ENCODE assay signal across 13 cellular contexts in genomic region chr14:56195219-56195618, GRCh38.
DNase-seq lines count a peak whose midpoint lies in the region; ATAC-seq and TF ChIP-seq lines count a peak whose summit lies in the region.
"Had no signal": no experiment of that assay in that cellular context is flagged by ENCODE, and none has a peak within 500 bp of the region (broad histone marks: within the 10 kb centered on the region; RNA-seq: fewer than 3 reads in every experiment).

No MANE protein-coding gene starts in this region.

- no peaks in the 10 kb centered on the region for H3K27me3 Mint-ChIP-seq in brain

- peak overlapping the region; percentile 16; the same call in 1 of the 2 replicates for H3K27ac ChIP-seq in DOHH2 (ENCODE audit: low read depth, low read length)
- peak overlapping the region; percentile 98 for H3K27ac ChIP-seq in KMS-11
- H3K27ac ChIP-seq in neutrophil, result peak overlapping the region; percentile 46
- H3K27ac ChIP-seq: prostate gland had no signal

- H3K4me3 Mint-ChIP-seq in brain, result no peak overlapping the region

- no peaks in the 10 kb centered on the region for H3K9me3 ChIP-seq in DOHH2 (ENCODE audit: control insufficient read depth, insufficient read depth, low read length)
- no peaks in the 10 kb centered on the region for H3K9me3 ChIP-seq in neutrophil
- H3K9me3 ChIP-seq: prostate gland had no signal

- peak overlapping the region; percentile 74 for H3K9ac ChIP-seq in KMS-11

- H3K27ac Mint-ChIP-seq in brain, result peak overlapping the region in 3 of 5 experiments; percentile 32 to 93 (median 33)

- H3K9me3 Mint-ChIP-seq in brain, result peaks cover 0 to 3% (median 0%) of the 10 kb centered on the region in 5 experiments

- TF ChIP-seq CTCF in DOHH2 (IDR thresholded peaks at IDR 0.05; ENCODE audit: low read depth, low read length, poor library complexity, severe bottlenecking) (no peak), KMS-11 (conservative IDR thresholded peaks at IDR 0.05; ENCODE audit: low read depth, low read length) (no peak), brain (conservative IDR thresholded peaks at IDR 0.05) (no peak), neutrophil (IDR thresholded peaks at IDR 0.05) (no peak)

- no peaks in the 10 kb centered on the region for H3F3A ChIP-seq in DOHH2 (ENCODE audit: control insufficient read depth, insufficient read depth)

- no peaks in the 10 kb centered on the region for H3K27me3 ChIP-seq in DOHH2 (ENCODE audit: control insufficient read depth, low read length)
- no peaks in the 10 kb centered on the region for H3K27me3 ChIP-seq in KMS-11 (ENCODE audit: insufficient read depth, low read depth)
- no peaks in the 10 kb centered on the region for H3K27me3 ChIP-seq in neutrophil

- H3K4me2 ChIP-seq in DOHH2 (ENCODE audit: low read length) (peak overlapping the region; percentile 34), KMS-11 (peak overlapping the region; percentile 90)

- H3K4me3 ChIP-seq in DOHH2 (ENCODE audit: low read length) (0 out of 2 replicates have a peak overlapping the region, but pooled peaks have one; percentile 10), KMS-11 (IDR thresholded peaks at IDR 0.05; ENCODE audit: insufficient read depth, low read depth, low read length) (no peak overlapping the region), neutrophil (ENCODE audit: low read depth in 1 of 2, low read length in 1 of 2) (no peak overlapping the region)
- H3K4me3 ChIP-seq: prostate gland had no signal

- no peaks in the 10 kb centered on the region for H3K9me2 ChIP-seq in DOHH2 (replicated peaks; ENCODE audit: control insufficient read depth, low read length)

- H3K79me2 ChIP-seq in DOHH2 (ENCODE audit: control insufficient read depth, low read length) (no peaks in the 10 kb centered on the region), KMS-11 (ENCODE audit: insufficient read depth, low read depth) (no peaks in the 10 kb centered on the region)

- DNase-seq in NCI-H226 (no peak), NCI-H2196 treated with DMSO at 0.1 percent for 48 hours (lab: John Stamatoyannopoulos, UW; ENCODE audit: unreplicated experiment) (no peak)
- DNase-seq in effector CD8-positive, alpha-beta T cell (lab: John Stamatoyannopoulos, UW), result no peak
- DNase-seq: activated CD4-positive, alpha-beta T cell treated with anti-CD3 and anti-CD28 coated beads, Interleukin-2, amount 50 U/mL, for 1 hour; activated gamma-delta T cell treated with Interleukin-2 at 50 U/mL for 16 hours; NCI-H1694 treated with DMSO at 0.1 percent for 48 hours had no signal

- H3K36me3 Mint-ChIP-seq in brain, result peaks cover 3% of the 10 kb centered on the region

- H2AFZ ChIP-seq in KMS-11 (ENCODE audit: low read depth), result peak overlapping the region; percentile 57; the same call in 1 of the 2 replicates

- H3K4me1 Mint-ChIP-seq in brain, result peaks cover 37% of the 10 kb centered on the region

- H3K36me3 ChIP-seq in DOHH2 (ENCODE audit: control insufficient read depth, low read length), result no peaks in the 10 kb centered on the region
- H3K36me3 ChIP-seq in KMS-11 (ENCODE audit: insufficient read depth), result no peaks in the 10 kb centered on the region
- peaks cover 12% of the 10 kb centered on the region for H3K36me3 ChIP-seq in neutrophil
- H3K36me3 ChIP-seq: prostate gland had no signal

- peaks cover 18% of the 10 kb centered on the region for H3K4me1 ChIP-seq in DOHH2 (ENCODE audit: control insufficient read depth, low read length)
- peaks cover 61% of the 10 kb centered on the region for H3K4me1 ChIP-seq in KMS-11 (ENCODE audit: low read depth, poor library complexity, severe bottlenecking)
- H3K4me1 ChIP-seq in neutrophil (ENCODE audit: control insufficient read depth in 1 of 2, insufficient read depth in 1 of 2, low read depth in 1 of 2, low read length in 1 of 2), result peaks cover 23 to 25% of the 10 kb centered on the region in 2 experiments
- H3K4me1 ChIP-seq: prostate gland had no signal

- ATAC-seq in HG02970 (IDR thresholded peaks at IDR 0.05; ENCODE audit: low FRiP score, unreplicated experiment), result no peak
- ATAC-seq: esophagus mucosa had no signal

- no peaks in the 10 kb centered on the region for H4K20me1 ChIP-seq in DOHH2 (ENCODE audit: control insufficient read depth, insufficient read depth, low read depth, low read length)
- no peaks in the 10 kb centered on the region for H4K20me1 ChIP-seq in KMS-11 (ENCODE audit: insufficient read depth)

Comparison
In these comparisons a context has a peak if more than half of its experiments do, and no peak if none do; other contexts are left out.
1. H3K27ac ChIP-seq: peak in every context shown above with its lines; median percentile 98 in KMS-11; 46 in neutrophil; 16 in DOHH2.